In the genomic region with DNA sequence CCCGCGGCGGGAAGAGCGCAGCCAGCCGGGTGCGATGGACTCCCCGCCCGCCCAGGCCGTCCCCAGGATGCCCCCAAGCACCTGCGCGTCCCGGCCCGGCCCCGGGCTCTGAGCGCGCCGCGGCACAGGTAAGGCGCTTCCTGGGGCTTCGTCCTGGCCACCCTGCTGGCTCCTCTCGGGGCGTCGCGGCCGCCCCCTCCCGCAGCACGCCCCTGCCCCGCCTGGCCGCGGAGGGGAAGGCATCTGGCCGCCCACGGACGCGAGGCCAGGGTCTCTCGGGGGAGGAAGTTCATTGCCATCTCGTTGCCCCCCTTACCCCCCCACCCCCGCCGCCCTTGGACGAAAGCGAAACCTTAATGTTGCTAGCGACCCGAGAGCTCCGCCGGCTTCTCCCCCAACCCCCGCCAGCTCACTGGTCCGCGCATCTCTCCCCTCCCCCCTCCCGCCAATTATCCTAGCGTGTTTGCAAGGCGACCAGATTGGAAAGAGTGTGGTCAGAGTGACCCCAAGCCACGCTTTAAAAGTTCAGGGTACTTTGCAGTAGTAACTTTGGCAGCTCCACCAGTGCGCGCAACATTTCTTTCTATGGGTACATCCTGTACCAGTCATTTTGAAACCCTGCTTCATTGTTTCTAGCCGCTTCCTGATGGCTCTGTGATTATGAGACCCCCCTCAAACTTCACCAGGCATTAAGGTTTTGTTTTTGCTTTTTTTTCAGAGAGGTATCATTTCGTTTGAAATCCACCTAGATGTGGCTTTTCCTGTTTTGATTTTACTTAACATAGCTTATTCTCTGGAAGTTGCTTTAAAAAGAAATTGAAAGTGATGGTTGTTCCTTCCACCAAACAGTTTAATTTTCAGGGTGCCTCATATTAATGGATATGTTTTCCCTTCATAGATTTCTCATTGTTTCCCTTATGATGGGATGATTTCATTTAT, we compare ENCODE assay signal across 8 cellular contexts. TPM values are rescaled to one million over a fixed set of nuclear protein-coding genes. Genes with fewer than 3 reads are reported as not detected.
DNase-seq lines count a peak whose midpoint lies in the region; ATAC-seq lines count a peak whose summit lies in the region.

No MANE protein-coding gene starts in this region.

- DNase-seq in ACHN = peak; percentile 22
- peak; percentile 63 for DNase-seq in RKO (ENCODE audit: low spot score)
- peak; percentile 60 for DNase-seq in activated naive CD4-positive, alpha-beta T cell treated with anti-CD3 and anti-CD28 coated beads, Interleukin-2, amount 50 U/mL, for 16 hours
- peak; percentile 48 for DNase-seq in left ventricle myocardium superior
- DNase-seq in sciatic nerve (ENCODE audit: low spot score) = no peak
- no peak for DNase-seq in foreskin melanocyte

- intact Hi-C loops in left ventricle myocardium superior (cut with micrococcal nuclease) = no loop called here
- intact Hi-C loops in sciatic nerve (cut with DNase I) = no loop called here

- in situ Hi-C loops in ACHN (cut with HindIII; ENCODE audit: low pct_ligation_motif_present, low pct_unique_long_range_greater_than_20kb, low sequenced_read_pairs) = no loop called here

- peak; percentile 52 for ATAC-seq in GM18868 (IDR thresholded peaks at IDR 0.05; ENCODE audit: unreplicated experiment)
- peak; percentile 48 for ATAC-seq in HG03066 (IDR thresholded peaks at IDR 0.05; ENCODE audit: low read depth, unreplicated experiment)
- ATAC-seq in left ventricle myocardium superior = peak; percentile 31
- peak; percentile 18 for ATAC-seq in sciatic nerve

RNA-seq across cellular contexts. Expression of a gene that starts 0.6 kb away (rescaled TPM):
- 118 TPM for total RNA-seq in left ventricle myocardium superior
- total RNA-seq in sciatic nerve = 48.0 TPM

Comparison
In these comparisons a context has a peak if more than half of its experiments do, and no peak if none do; other contexts are left out.
1. DNase-seq: peak in ACHN (single experiment), RKO (single experiment), activated naive CD4-positive, alpha-beta T cell treated with anti-CD3 and anti-CD28 coated beads, Interleukin-2, amount 50 U/mL, for 16 hours (single experiment) and left ventricle myocardium superior (single experiment); none in sciatic nerve (single experiment) and foreskin melanocyte (single experiment).
2. Peak in every context shown above with its lines, with median percentiles within 50 percentile points of each other: ATAC-seq.